ENCODE assay signal across 1 cellular context in the genomic region with DNA sequence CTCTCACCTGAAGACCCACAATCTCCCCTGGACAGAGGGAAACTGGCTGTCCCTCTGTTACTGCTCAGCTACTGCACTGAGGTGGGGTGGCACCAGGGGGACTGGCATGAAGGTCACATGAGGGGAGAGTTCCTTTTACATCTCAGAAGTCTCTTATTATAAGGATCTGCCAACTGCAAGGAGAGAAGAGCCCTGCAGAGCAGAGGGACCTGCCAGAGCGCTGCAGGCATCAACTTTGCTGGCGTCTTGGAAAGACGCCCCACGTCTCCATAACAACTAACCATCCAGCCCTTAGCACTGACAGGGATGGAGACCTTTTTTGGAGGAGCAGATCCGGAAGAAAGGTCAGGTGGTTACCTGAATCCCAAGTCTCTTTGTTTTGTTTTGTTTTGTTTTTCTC.
TF ChIP-seq lines count a peak whose summit lies in the region.

No MANE protein-coding gene starts in this region.

TF ChIP-seq in IMR-90, 13 proteins besides CTCF, POLR2A, EP300 and RAD21 (continued from another document):
- no peak for TF ChIP-seq CHD1 (IDR thresholded peaks at IDR 0.05; ENCODE audit: low read depth, low read length)
- TF ChIP-seq MXI1 (IDR thresholded peaks at IDR 0.05; ENCODE audit: borderline replicate concordance, low read depth, low read length): no peak
- TF ChIP-seq FOS (IDR thresholded peaks at IDR 0.05; ENCODE audit: low read depth, low read length): no peak
- TF ChIP-seq RCOR1 (IDR thresholded peaks at IDR 0.05; ENCODE audit: insufficient replicate concordance, low read length): no peak
